10 cellular contexts compared by ENCODE assay signal in genomic region chr17:33779399-33779697, GRCh38.
DNase-seq lines count a peak whose midpoint lies in the region; ATAC-seq and TF ChIP-seq lines count a peak whose summit lies in the region.
"Had no signal": no experiment of that assay in that cellular context is flagged by ENCODE, and none has a peak within 500 bp of the region (broad histone marks: within the 10 kb centered on the region; RNA-seq: fewer than 3 reads in every experiment).

No MANE protein-coding gene starts in this region.

- no peak overlapping the region for H3K4me3 Mint-ChIP-seq in activated CD8-positive, alpha-beta T cell treated with anti-CD3 and anti-CD28 coated beads for 36 hours
- no peak overlapping the region for H3K4me3 Mint-ChIP-seq in activated CD8-positive, alpha-beta T cell treated with anti-CD3 and anti-CD28 coated beads, Interleukin-2, amount 10 ng/mL, durations not matched to agents 7 days and 5 days
- no peak overlapping the region for H3K4me3 Mint-ChIP-seq in mesothelial cell of epicardium

- POLR2A ChIA-PET in activated CD8-positive, alpha-beta T cell treated with anti-CD3 and anti-CD28 coated beads for 36 hours (lab: Charles Lee), result no interaction called here
- POLR2A ChIA-PET in activated CD8-positive, alpha-beta T cell treated with anti-CD3 and anti-CD28 coated beads, Interleukin-2, amount 10 ng/mL, durations not matched to agents 7 days and 5 days (lab: Charles Lee), result no interaction called here

- H3K9me3 ChIP-seq in RWPE2 (ENCODE audit: severe bottlenecking), result no peaks in the 10 kb centered on the region
- no peaks in the 10 kb centered on the region for H3K9me3 ChIP-seq in smooth muscle cell (replicated peaks; ENCODE audit: low read depth)
- no peaks in the 10 kb centered on the region for H3K9me3 ChIP-seq in colonic mucosa

- H3K4me3 ChIP-seq in RWPE2 (ENCODE audit: severe bottlenecking) (no peak overlapping the region), smooth muscle cell (no peak overlapping the region), colonic mucosa (no peak overlapping the region)
- H3K4me3 ChIP-seq: SK-N-MC had no signal

- H2AFZ ChIP-seq in smooth muscle cell (ENCODE audit: low read depth), result no peak overlapping the region

- H3K27ac ChIP-seq in RWPE2 (ENCODE audit: poor library complexity, severe bottlenecking) (no peak overlapping the region), smooth muscle cell (ENCODE audit: low read depth) (no peak overlapping the region), colonic mucosa (no peak overlapping the region)
- H3K27ac ChIP-seq: SK-N-MC had no signal

- no peak overlapping the region for H3K9ac ChIP-seq in smooth muscle cell (ENCODE audit: low read depth)
- no peak overlapping the region for H3K9ac ChIP-seq in colonic mucosa (ENCODE audit: low read depth in 2 of 2, low read length in 2 of 2)

- no peaks in the 10 kb centered on the region for H3F3A ChIP-seq in smooth muscle cell (ENCODE audit: low read depth)

- no peak for ATAC-seq in activated CD8-positive, alpha-beta T cell treated with anti-CD3 and anti-CD28 coated beads for 36 hours
- no peak for ATAC-seq in activated CD8-positive, alpha-beta T cell treated with anti-CD3 and anti-CD28 coated beads, Interleukin-2, amount 10 ng/mL, durations not matched to agents 7 days and 5 days
- ATAC-seq in RWPE2 (ENCODE audit: low read depth) (no peak), HG03457 (IDR thresholded peaks at IDR 0.05; ENCODE audit: unreplicated experiment) (no peak), HG02759 (IDR thresholded peaks at IDR 0.05; ENCODE audit: unreplicated experiment) (no peak)

- peak; percentile 28 for TF ChIP-seq CTCF in activated CD8-positive, alpha-beta T cell treated with anti-CD3 and anti-CD28 coated beads for 36 hours (IDR thresholded peaks at IDR 0.05)
- TF ChIP-seq CTCF in RWPE2 (IDR thresholded peaks at IDR 0.05; ENCODE audit: poor library complexity, severe bottlenecking), result peak; percentile 64
- peak; percentile 40 for TF ChIP-seq CTCF in mesothelial cell of epicardium (IDR thresholded peaks at IDR 0.05; ENCODE audit: unreplicated experiment)
- TF ChIP-seq CTCF in smooth muscle cell (IDR thresholded peaks at IDR 0.05; ENCODE audit: borderline replicate concordance, insufficient read depth, poor library complexity, severe bottlenecking), result no peak
- TF ChIP-seq CTCF in colonic mucosa (IDR thresholded peaks at IDR 0.05), result no peak

- no peaks in the 10 kb centered on the region for H3K36me3 Mint-ChIP-seq in activated CD8-positive, alpha-beta T cell treated with anti-CD3 and anti-CD28 coated beads for 36 hours (ENCODE audit: low read depth)
- H3K36me3 Mint-ChIP-seq in activated CD8-positive, alpha-beta T cell treated with anti-CD3 and anti-CD28 coated beads, Interleukin-2, amount 10 ng/mL, durations not matched to agents 7 days and 5 days (ENCODE audit: low read depth), result no peaks in the 10 kb centered on the region
- H3K36me3 Mint-ChIP-seq in mesothelial cell of epicardium, result no peaks in the 10 kb centered on the region

- CTCF ChIA-PET in activated CD8-positive, alpha-beta T cell treated with anti-CD3 and anti-CD28 coated beads for 36 hours (lab: Charles Lee), result interaction anchor here (0.6 to 3.6 kb wide), 17 partner anchors 8 to 616 kb away, joined by 3 to 36 read pairs (median 3); no protein-coding TSS in a partner anchor
- CTCF ChIA-PET in activated CD8-positive, alpha-beta T cell treated with anti-CD3 and anti-CD28 coated beads, Interleukin-2, amount 10 ng/mL, durations not matched to agents 7 days and 5 days (lab: Charles Lee), result interaction anchor here (0.8 to 5.1 kb wide), 10 partner anchors 9 to 582 kb away, joined by 3 to 38 read pairs (median 4); no protein-coding TSS in a partner anchor

- H3K4me2 ChIP-seq in smooth muscle cell, result peak overlapping the region; percentile 25

- no peaks in the 10 kb centered on the region for H3K9me3 Mint-ChIP-seq in activated CD8-positive, alpha-beta T cell treated with anti-CD3 and anti-CD28 coated beads for 36 hours
- no peaks in the 10 kb centered on the region for H3K9me3 Mint-ChIP-seq in activated CD8-positive, alpha-beta T cell treated with anti-CD3 and anti-CD28 coated beads, Interleukin-2, amount 10 ng/mL, durations not matched to agents 7 days and 5 days (ENCODE audit: insufficient read depth)
- H3K9me3 Mint-ChIP-seq in mesothelial cell of epicardium, result no peaks in the 10 kb centered on the region

- no peak for DNase-seq in activated CD8-positive, alpha-beta T cell treated with anti-CD3 and anti-CD28 coated beads for 36 hours
- DNase-seq in activated CD8-positive, alpha-beta T cell treated with anti-CD3 and anti-CD28 coated beads, Interleukin-2, amount 10 ng/mL, durations not matched to agents 7 days and 5 days, result no peak
- DNase-seq in RWPE2 (ENCODE audit: low spot score) (no peak), mesothelial cell of epicardium (ENCODE audit: low spot score in 2 of 2, unreplicated experiment in 2 of 2) (no peak), smooth muscle cell (lab: John Stamatoyannopoulos, UW; ENCODE audit: unreplicated experiment) (no peak), colonic mucosa (no peak)
- DNase-seq: NCI-H1436 treated with DMSO at 0.1 percent for 48 hours had no signal

- no peaks in the 10 kb centered on the region for H3K79me2 ChIP-seq in smooth muscle cell (ENCODE audit: low read depth)

- H3K27ac Mint-ChIP-seq in activated CD8-positive, alpha-beta T cell treated with anti-CD3 and anti-CD28 coated beads for 36 hours, result no peak overlapping the region
- no peak overlapping the region for H3K27ac Mint-ChIP-seq in activated CD8-positive, alpha-beta T cell treated with anti-CD3 and anti-CD28 coated beads, Interleukin-2, amount 10 ng/mL, durations not matched to agents 7 days and 5 days
- H3K27ac Mint-ChIP-seq in mesothelial cell of epicardium, result no peak overlapping the region

- H3K4me1 ChIP-seq in RWPE2 (ENCODE audit: insufficient read depth, poor library complexity, severe bottlenecking), result no peaks in the 10 kb centered on the region
- no peaks in the 10 kb centered on the region for H3K4me1 ChIP-seq in smooth muscle cell (ENCODE audit: low read depth)
- H3K4me1 ChIP-seq in colonic mucosa, result no peaks in the 10 kb centered on the region

- H4K20me1 ChIP-seq in smooth muscle cell (ENCODE audit: low read depth), result no peaks in the 10 kb centered on the region

- intact Hi-C loops in activated CD8-positive, alpha-beta T cell treated with anti-CD3 and anti-CD28 coated beads for 36 hours (cut with micrococcal nuclease), result loop anchor here (5.0 kb wide), 1 partner anchor 368 kb away; no protein-coding TSS in a partner anchor
- intact Hi-C loops in colonic mucosa (cut with DNase I), result loop anchor here (5.0 kb wide), 1 partner anchor 383 kb away; no protein-coding TSS in a partner anchor

- H3K27me3 ChIP-seq in RWPE2 (ENCODE audit: insufficient read depth, poor library complexity, severe bottlenecking) (peaks cover 2% of the 10 kb centered on the region), smooth muscle cell (ENCODE audit: low read depth) (peaks cover 9% of the 10 kb centered on the region), colonic mucosa (no peaks in the 10 kb centered on the region)

- H3K36me3 ChIP-seq in RWPE2 (ENCODE audit: low read depth) (no peaks in the 10 kb centered on the region), smooth muscle cell (ENCODE audit: low read depth) (no peaks in the 10 kb centered on the region), colonic mucosa (no peaks in the 10 kb centered on the region)

- peaks cover 21% of the 10 kb centered on the region for H3K27me3 Mint-ChIP-seq in activated CD8-positive, alpha-beta T cell treated with anti-CD3 and anti-CD28 coated beads for 36 hours
- peaks cover 6% of the 10 kb centered on the region for H3K27me3 Mint-ChIP-seq in activated CD8-positive, alpha-beta T cell treated with anti-CD3 and anti-CD28 coated beads, Interleukin-2, amount 10 ng/mL, durations not matched to agents 7 days and 5 days (ENCODE audit: low read depth)
- peaks cover 48% of the 10 kb centered on the region for H3K27me3 Mint-ChIP-seq in mesothelial cell of epicardium (ENCODE audit: low read depth)

- WGBS in smooth muscle cell (ENCODE audit: low lambda C conversion rate), result 33% methylated on average over 5 of the region's 5 CpGs

- no peaks in the 10 kb centered on the region for H3K4me1 Mint-ChIP-seq in activated CD8-positive, alpha-beta T cell treated with anti-CD3 and anti-CD28 coated beads for 36 hours (ENCODE audit: low read depth)
- no peaks in the 10 kb centered on the region for H3K4me1 Mint-ChIP-seq in activated CD8-positive, alpha-beta T cell treated with anti-CD3 and anti-CD28 coated beads, Interleukin-2, amount 10 ng/mL, durations not matched to agents 7 days and 5 days (ENCODE audit: low read depth)
- peaks cover 3% of the 10 kb centered on the region for H3K4me1 Mint-ChIP-seq in mesothelial cell of epicardium

Comparison
In these comparisons a context has a peak if more than half of its experiments do, and no peak if none do; other contexts are left out.
1. CTCF ChIP-seq: peak in activated CD8-positive, alpha-beta T cell treated with anti-CD3 and anti-CD28 coated beads for 36 hours (single experiment), RWPE2 (single experiment) and mesothelial cell of epicardium (single experiment); none in smooth muscle cell (single experiment) and colonic mucosa (single experiment).